20 cellular contexts compared by ENCODE assay signal in the genomic region with DNA sequence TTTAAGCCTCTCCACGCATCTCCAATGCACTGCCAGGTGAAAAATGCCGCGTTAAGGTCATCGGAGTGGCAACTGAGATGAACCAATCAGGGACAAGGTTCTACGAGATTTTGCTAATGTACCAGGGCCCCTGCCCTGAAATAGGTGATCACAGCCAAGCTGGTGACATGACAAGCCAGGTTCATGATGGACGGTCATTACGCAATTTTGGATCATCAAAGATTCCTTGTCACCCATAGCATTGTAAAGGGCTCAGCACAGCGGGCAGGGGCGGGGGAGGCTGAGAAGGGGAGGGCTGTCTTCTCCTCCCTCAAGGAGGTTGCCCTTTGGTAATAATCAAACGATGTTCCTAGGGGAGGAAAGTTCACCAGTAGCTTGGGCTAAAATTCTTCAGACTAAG.
"Had no signal": no experiment of that assay in that cellular context is flagged by ENCODE, and none has a peak within 500 bp of the region (broad histone marks: within the 10 kb centered on the region; RNA-seq: fewer than 3 reads in every experiment).

No MANE protein-coding gene starts in this region.

- FAIRE-seq: RCC 7860 had no signal

- H3K36me3 ChIP-seq: MG63, SJSA1 had no signal

- H3K4me1 ChIP-seq: SJSA1 had no signal

- H3K4me3 ChIP-seq: MG63, SJSA1, SK-N-MC had no signal

- H3K27me3 ChIP-seq: MG63, SJSA1 had no signal

- H3K27ac ChIP-seq: SJSA1, SK-N-MC had no signal

- H3K9me3 ChIP-seq: MG63, SJSA1 had no signal

- DNase-seq: Karpas-422, KG1, MG63, NCI-H1092, NCI-H1105 treated with DMSO at 0.1 percent for 48 hours, NCI-H1417 treated with DMSO at 0.1 percent for 48 hours, NCI-H146, NCI-H1694 treated with DMSO at 0.1 percent for 48 hours, NCI-H1930, NCI-H2081, NCI-H2227 treated with DMSO at 0.1 percent for 48 hours, NCI-H524, NCI-H526 treated with DMSO at 0.1 percent for 48 hours, NCI-H774, Right ventricle myocardium superior, RPMI8226, SIG-M5 had no signal
